7 cellular contexts compared by ENCODE assay signal in genomic region chr4:25172964-25173917, GRCh38. TPM values are rescaled to one million over a fixed set of nuclear protein-coding genes. Genes with fewer than 3 reads are reported as not detected.
DNase-seq lines count a peak whose midpoint lies in the region; ATAC-seq lines count a peak whose summit lies in the region.

No MANE protein-coding gene starts in this region.

- ATAC-seq in GM18861 (IDR thresholded peaks at IDR 0.05; ENCODE audit: unreplicated experiment) (peak; percentile 49), HG03565 (IDR thresholded peaks at IDR 0.05; ENCODE audit: unreplicated experiment) (peak; percentile 69), HG03460 (IDR thresholded peaks at IDR 0.05; ENCODE audit: unreplicated experiment) (no peak)

- peaks cover 11% of the 10 kb centered on the region for H3K36me3 ChIP-seq in thymus (ENCODE audit: control insufficient read depth, insufficient read depth)

- H3K9me3 ChIP-seq in thymus (ENCODE audit: control insufficient read depth), result no peaks in the 10 kb centered on the region

- H3K27ac ChIP-seq in thymus (ENCODE audit: low read depth), result peak overlapping the region; percentile 13

- 93% methylated on average over 3 of the region's 3 CpGs for WGBS in thymus

- no peaks in the 10 kb centered on the region for H3K27me3 ChIP-seq in thymus (ENCODE audit: control insufficient read depth, insufficient read depth)

- H3K4me1 ChIP-seq in thymus (ENCODE audit: control insufficient read depth, insufficient read depth, low read length), result no peaks in the 10 kb centered on the region

- DNase-seq in amniotic epithelial cell (ENCODE audit: low read depth), result peak; percentile 97
- DNase-seq in inferior parietal cortex (ENCODE audit: extremely low spot score), result peak; percentile 66
- DNase-seq in activated CD8-positive, alpha-beta memory T cell treated with anti-CD3 and anti-CD28 coated beads for 24 hours, result no peak

- H3K4me3 ChIP-seq in thymus (ENCODE audit: low read length), result no peak overlapping the region

RNA-seq across cellular contexts. Expression of gene SEPSECS, which starts 13.0 kb away (rescaled TPM):
- polyA plus RNA-seq in thymus, result 15.8 TPM
